ENCODE assay signal across 8 cellular contexts in the genomic region with DNA sequence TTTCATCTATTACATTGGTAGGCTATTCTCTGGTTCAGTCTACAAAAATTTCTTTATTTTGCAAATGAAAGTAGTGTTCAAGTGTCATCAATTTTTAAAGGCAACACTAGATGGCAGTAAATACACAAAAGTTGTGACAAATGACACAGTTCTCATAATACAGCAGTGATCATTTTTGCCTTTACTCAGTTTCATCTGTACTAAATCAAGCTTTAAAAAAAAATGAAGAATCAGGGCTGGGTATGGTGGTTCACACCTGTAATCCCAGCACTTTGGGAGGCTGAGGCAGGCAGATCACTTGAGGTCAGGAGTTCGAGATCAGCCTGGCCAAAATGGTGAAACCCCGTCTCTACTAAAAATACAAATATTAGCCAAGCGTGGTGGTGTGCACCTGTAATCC.
DNase-seq lines count a peak whose midpoint lies in the region; TF ChIP-seq lines count a peak whose summit lies in the region.
"Not testable (repeated sequence)": the region's sequence is repeated elsewhere in the genome, so short reads cannot be mapped to it uniquely, and the experiment has no call there.

No MANE protein-coding gene starts in this region.

- not testable (repeated sequence) for H3K4me1 ChIP-seq in MM.1S (ENCODE audit: low read length)

- peak overlapping the region; percentile 17 for H3K27ac Mint-ChIP-seq in activated CD4-positive, alpha-beta T cell treated with anti-CD3 and anti-CD28 coated beads, Interleukin-2, amount 10 ng/mL, durations not matched to agents 7 days and 5 days

- not testable (repeated sequence) for H3K4me3 ChIP-seq in AG09309 (ENCODE audit: control insufficient read depth, low read depth, low read length); MM.1S (ENCODE audit: low read length); epithelial cell of proximal tubule (ENCODE audit: low read depth, low read length)

- not testable (repeated sequence) for H3K9ac ChIP-seq in MM.1S (ENCODE audit: low read length)

- H3K4me1 Mint-ChIP-seq in activated CD4-positive, alpha-beta T cell treated with anti-CD3 and anti-CD28 coated beads, Interleukin-2, amount 10 ng/mL, durations not matched to agents 7 days and 5 days = not testable (repeated sequence)

- not testable (repeated sequence) for H3K4me2 ChIP-seq in MM.1S (ENCODE audit: low read depth, low read length)

- POLR2A ChIA-PET in activated CD4-positive, alpha-beta T cell treated with anti-CD3 and anti-CD28 coated beads, Interleukin-2, amount 10 ng/mL, durations not matched to agents 7 days and 5 days (lab: Charles Lee) = not testable (repeated sequence)

- not testable (repeated sequence) for H2AFZ ChIP-seq in MM.1S (ENCODE audit: low read length)

- peak; percentile 25 for TF ChIP-seq CTCF in AG09309 (IDR thresholded peaks at IDR 0.05; ENCODE audit: control insufficient read depth, insufficient read depth, low read depth, low read length, missing control alignments)
- peak; percentile 42; the same call in 2 of the 3 replicates for TF ChIP-seq CTCF in GM12872 (IDR thresholded peaks at IDR 0.05; ENCODE audit: insufficient read depth, low read depth, low read length)
- peak; percentile 57 for TF ChIP-seq CTCF in MM.1S (IDR thresholded peaks at IDR 0.05; ENCODE audit: low read length)
- TF ChIP-seq CTCF in epithelial cell of proximal tubule (conservative IDR thresholded peaks at IDR 0.05; ENCODE audit: low read depth, low read length) = peak; percentile 48

- not testable (repeated sequence) for H3K36me3 ChIP-seq in MM.1S (replicated peaks; ENCODE audit: insufficient read depth, low read length)

- H3K9me3 ChIP-seq in MM.1S (replicated peaks; ENCODE audit: insufficient read depth, low read length) = not testable (repeated sequence)

- not testable (repeated sequence) for H4K20me1 ChIP-seq in MM.1S (ENCODE audit: insufficient read depth, low read length)

- not testable (repeated sequence) for H3K4me3 Mint-ChIP-seq in activated CD4-positive, alpha-beta T cell treated with anti-CD3 and anti-CD28 coated beads, Interleukin-2, amount 10 ng/mL, durations not matched to agents 7 days and 5 days

- DNase-seq in AG09309 (ENCODE audit: low read depth); activated CD4-positive, alpha-beta T cell treated with anti-CD3 and anti-CD28 coated beads, Interleukin-2, amount 10 ng/mL, durations not matched to agents 7 days and 5 days: not testable (repeated sequence)
- DNase-seq in MM.1S (peak; percentile 68), NOMO-1 (lab: John Stamatoyannopoulos, UW; ENCODE audit: unreplicated experiment in 2 of 2) (peak; percentile 29 to 48), epithelial cell of proximal tubule (ENCODE audit: low read depth) (peak; percentile 16), kidney glomerular epithelial cell (lab: John Stamatoyannopoulos, UW) (peak; percentile 60), retina (peak; percentile 41)

- not testable (repeated sequence) for H3K79me2 ChIP-seq in MM.1S (ENCODE audit: low read length)

- H3F3A ChIP-seq in MM.1S (ENCODE audit: insufficient read depth, low read length) = not testable (repeated sequence)

- H3K9me3 Mint-ChIP-seq in activated CD4-positive, alpha-beta T cell treated with anti-CD3 and anti-CD28 coated beads, Interleukin-2, amount 10 ng/mL, durations not matched to agents 7 days and 5 days = not testable (repeated sequence)

- not testable (repeated sequence) for H3K27ac ChIP-seq in MM.1S (ENCODE audit: low read length)

- H3K9me2 ChIP-seq in MM.1S (replicated peaks; ENCODE audit: insufficient read depth, low read length) = not testable (repeated sequence)

- not testable (repeated sequence) for H3K27me3 Mint-ChIP-seq in activated CD4-positive, alpha-beta T cell treated with anti-CD3 and anti-CD28 coated beads, Interleukin-2, amount 10 ng/mL, durations not matched to agents 7 days and 5 days

- H3K27me3 ChIP-seq in MM.1S (replicated peaks; ENCODE audit: insufficient read depth, low read length) = not testable (repeated sequence)

- not testable (repeated sequence) for H3K36me3 Mint-ChIP-seq in activated CD4-positive, alpha-beta T cell treated with anti-CD3 and anti-CD28 coated beads, Interleukin-2, amount 10 ng/mL, durations not matched to agents 7 days and 5 days (ENCODE audit: low read depth)

- CTCF ChIA-PET in activated CD4-positive, alpha-beta T cell treated with anti-CD3 and anti-CD28 coated beads, Interleukin-2, amount 10 ng/mL, durations not matched to agents 7 days and 5 days (lab: Charles Lee) = not testable (repeated sequence)
